ENCODE assay signal across 1 cellular context in the genomic region with DNA sequence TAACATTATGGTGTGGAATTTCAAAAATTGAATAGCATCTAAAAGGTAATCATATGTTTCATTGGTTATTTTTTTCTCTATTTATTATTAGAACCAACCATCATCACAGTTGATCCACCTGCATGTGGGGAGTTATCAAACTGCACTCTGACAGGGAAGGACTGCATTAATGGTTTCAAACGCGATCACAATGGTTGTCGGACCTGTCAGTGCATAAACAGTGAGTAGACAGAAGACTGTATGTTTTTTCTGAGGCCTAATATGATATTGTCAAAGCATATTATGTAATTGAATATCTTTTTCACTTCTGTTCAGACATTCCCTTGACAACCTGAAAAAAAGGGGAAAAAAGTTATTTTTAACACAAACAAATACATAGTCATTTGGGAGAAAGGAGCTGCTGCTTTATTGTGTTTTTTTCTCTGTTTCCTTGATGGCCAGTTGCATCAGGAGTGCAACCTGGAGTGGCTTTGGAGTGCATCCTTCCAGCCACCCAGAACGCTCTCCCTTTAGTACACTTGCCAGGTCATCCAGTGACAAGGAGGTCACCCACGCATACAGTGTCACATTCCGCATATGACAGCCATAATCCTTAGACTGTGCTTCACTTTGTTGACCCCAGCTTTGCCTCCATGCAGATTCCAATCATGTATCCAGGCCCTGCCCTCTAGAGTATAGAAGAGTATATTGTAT.
TF ChIP-seq lines count a peak whose summit lies in the region.

No MANE protein-coding gene starts in this region.

TF ChIP-seq in SK-N-SH, 30 proteins besides CTCF, POLR2A, EP300 and RAD21:
- TF ChIP-seq, protein P1, sequence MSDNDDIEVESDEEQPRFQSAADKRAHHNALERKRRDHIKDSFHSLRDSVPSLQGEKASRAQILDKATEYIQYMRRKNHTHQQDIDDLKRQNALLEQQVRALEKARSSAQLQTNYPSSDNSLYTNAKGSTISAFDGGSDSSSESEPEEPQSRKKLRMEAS (IDR thresholded peaks at IDR 0.05; ENCODE audit: low read depth): no peak
- no peak for TF ChIP-seq RXRA (IDR thresholded peaks at IDR 0.05; ENCODE audit: borderline replicate concordance, low read depth)
- no peak for TF ChIP-seq JUND (IDR thresholded peaks at IDR 0.05)
- no peak for TF ChIP-seq TCF12 (IDR thresholded peaks at IDR 0.05)
- TF ChIP-seq NRF1 (IDR thresholded peaks at IDR 0.05; ENCODE audit: low read depth, low read length): no peak
- no peak for TF ChIP-seq RCOR1 (IDR thresholded peaks at IDR 0.05; ENCODE audit: low read length)
- TF ChIP-seq SMC3 (IDR thresholded peaks at IDR 0.05; ENCODE audit: low read depth, low read length): no peak
- no peak for TF ChIP-seq POLR2AphosphoS5 (IDR thresholded peaks at IDR 0.05; ENCODE audit: low read depth, low read length)
- TF ChIP-seq, protein P2, sequence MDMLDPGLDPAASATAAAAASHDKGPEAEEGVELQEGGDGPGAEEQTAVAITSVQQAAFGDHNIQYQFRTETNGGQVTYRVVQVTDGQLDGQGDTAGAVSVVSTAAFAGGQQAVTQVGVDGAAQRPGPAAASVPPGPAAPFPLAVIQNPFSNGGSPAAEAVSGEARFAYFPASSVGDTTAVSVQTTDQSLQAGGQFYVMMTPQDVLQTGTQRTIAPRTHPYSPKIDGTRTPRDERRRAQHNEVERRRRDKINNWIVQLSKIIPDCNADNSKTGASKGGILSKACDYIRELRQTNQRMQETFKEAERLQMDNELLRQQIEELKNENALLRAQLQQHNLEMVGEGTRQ (IDR thresholded peaks at IDR 0.05; ENCODE audit: borderline replicate concordance, low read depth, low read length): no peak
- TF ChIP-seq TEAD4 (IDR thresholded peaks at IDR 0.05; ENCODE audit: borderline replicate concordance, insufficient read depth): no peak
- TF ChIP-seq EZH2phosphoT487 (IDR thresholded peaks at IDR 0.05; ENCODE audit: borderline replicate concordance, low read depth): no peak
- TF ChIP-seq, protein P3, sequence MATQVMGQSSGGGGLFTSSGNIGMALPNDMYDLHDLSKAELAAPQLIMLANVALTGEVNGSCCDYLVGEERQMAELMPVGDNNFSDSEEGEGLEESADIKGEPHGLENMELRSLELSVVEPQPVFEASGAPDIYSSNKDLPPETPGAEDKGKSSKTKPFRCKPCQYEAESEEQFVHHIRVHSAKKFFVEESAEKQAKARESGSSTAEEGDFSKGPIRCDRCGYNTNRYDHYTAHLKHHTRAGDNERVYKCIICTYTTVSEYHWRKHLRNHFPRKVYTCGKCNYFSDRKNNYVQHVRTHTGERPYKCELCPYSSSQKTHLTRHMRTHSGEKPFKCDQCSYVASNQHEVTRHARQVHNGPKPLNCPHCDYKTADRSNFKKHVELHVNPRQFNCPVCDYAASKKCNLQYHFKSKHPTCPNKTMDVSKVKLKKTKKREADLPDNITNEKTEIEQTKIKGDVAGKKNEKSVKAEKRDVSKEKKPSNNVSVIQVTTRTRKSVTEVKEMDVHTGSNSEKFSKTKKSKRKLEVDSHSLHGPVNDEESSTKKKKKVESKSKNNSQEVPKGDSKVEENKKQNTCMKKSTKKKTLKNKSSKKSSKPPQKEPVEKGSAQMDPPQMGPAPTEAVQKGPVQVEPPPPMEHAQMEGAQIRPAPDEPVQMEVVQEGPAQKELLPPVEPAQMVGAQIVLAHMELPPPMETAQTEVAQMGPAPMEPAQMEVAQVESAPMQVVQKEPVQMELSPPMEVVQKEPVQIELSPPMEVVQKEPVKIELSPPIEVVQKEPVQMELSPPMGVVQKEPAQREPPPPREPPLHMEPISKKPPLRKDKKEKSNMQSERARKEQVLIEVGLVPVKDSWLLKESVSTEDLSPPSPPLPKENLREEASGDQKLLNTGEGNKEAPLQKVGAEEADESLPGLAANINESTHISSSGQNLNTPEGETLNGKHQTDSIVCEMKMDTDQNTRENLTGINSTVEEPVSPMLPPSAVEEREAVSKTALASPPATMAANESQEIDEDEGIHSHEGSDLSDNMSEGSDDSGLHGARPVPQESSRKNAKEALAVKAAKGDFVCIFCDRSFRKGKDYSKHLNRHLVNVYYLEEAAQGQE (IDR thresholded peaks at IDR 0.05; ENCODE audit: low read depth, low read length): no peak
- TF ChIP-seq, protein P4, sequence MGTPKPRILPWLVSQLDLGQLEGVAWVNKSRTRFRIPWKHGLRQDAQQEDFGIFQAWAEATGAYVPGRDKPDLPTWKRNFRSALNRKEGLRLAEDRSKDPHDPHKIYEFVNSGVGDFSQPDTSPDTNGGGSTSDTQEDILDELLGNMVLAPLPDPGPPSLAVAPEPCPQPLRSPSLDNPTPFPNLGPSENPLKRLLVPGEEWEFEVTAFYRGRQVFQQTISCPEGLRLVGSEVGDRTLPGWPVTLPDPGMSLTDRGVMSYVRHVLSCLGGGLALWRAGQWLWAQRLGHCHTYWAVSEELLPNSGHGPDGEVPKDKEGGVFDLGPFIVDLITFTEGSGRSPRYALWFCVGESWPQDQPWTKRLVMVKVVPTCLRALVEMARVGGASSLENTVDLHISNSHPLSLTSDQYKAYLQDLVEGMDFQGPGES (IDR thresholded peaks at IDR 0.05; ENCODE audit: low read depth, low read length): no peak
- no peak for TF ChIP-seq GATA2 (CRISPR knock-in tag; IDR thresholded peaks at IDR 0.05)
- no peak for TF ChIP-seq FOXJ3 (CRISPR knock-in tag; IDR thresholded peaks at IDR 0.05)
TF ChIP-seq in SK-N-SH: peak in this region for 0.
